ENCODE assay signal across 1 cellular context in the genomic region with DNA sequence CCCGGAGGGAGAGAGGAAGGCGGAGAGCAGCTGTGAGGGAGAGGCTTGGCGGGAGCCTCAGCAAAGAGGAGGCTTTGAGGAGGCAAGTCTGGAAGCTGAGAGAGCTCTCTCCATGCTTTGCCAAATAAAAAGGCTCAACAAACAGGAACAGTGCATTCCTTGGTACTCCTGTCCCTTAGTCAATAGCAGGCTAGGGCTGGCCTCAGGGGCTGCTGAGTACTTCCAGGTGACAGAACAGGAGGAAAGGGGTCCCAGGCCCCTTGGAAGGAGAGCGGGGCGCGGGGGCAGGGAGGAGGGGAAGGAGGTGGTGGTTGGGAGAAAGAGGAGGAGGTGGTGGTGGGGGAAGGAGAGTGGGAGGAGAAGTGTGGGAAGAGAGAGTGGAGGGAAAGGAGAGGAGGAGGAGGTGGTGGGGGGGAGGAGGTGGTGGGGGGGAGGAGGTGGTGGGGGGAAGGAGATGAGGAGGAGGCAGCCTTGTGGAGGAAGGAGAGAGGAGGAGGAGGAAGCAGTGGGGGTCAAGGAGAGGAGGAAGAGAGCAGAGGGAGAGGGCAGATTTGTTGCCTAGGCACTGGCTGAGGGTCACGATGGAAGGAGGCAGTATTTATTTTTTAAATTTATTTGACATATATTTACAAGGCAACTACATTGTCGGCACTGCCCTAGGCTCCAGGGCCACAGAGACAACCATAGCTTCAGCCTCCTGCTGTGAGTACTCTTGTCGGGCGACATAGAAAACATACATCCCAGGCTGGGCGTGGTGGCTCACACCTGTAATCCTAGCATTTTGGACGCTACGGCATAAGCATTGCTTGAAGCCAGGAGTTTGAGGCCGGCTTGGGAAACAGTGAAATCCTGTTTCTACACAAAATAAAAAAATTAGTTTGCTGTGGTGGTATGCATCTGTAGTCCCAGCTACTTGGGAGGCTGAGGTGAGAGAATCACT.
TF ChIP-seq lines count a peak whose summit lies in the region.

No MANE protein-coding gene starts in this region.

TF ChIP-seq in A549, 52 proteins besides CTCF, POLR2A, EP300 and RAD21 (continued from another document):
- no peak for TF ChIP-seq CBX2 (IDR thresholded peaks at IDR 0.05; ENCODE audit: borderline replicate concordance, low read depth)
- TF ChIP-seq NR3C1 (IDR thresholded peaks at IDR 0.05): no peak
